ENCODE assay signal across 25 cellular contexts in genomic region chr5:88545348-88545747, GRCh38.
"Had no signal": no experiment of that assay in that cellular context is flagged by ENCODE, and none has a peak within 500 bp of the region (broad histone marks: within the 10 kb centered on the region; RNA-seq: fewer than 3 reads in every experiment).

No MANE protein-coding gene starts in this region.

- H3K4me1 Mint-ChIP-seq: naive B cell; natural killer cell; nephron progenitor cell; stimulated activated effector memory CD8-positive, alpha-beta T cell treated with anti-CD3 and anti-CD28 coated beads, Interleukin-12 subunit alpha, Interleukin-12 subunit beta, amount 100 ng/mL, for 72 hours had no signal

- H3K4me3 ChIP-seq: left ventricle myocardium inferior, lung, pancreas, prostate gland, spleen, suprapubic skin, thoracic aorta, tibial artery, upper lobe of right lung had no signal

- H3K27ac Mint-ChIP-seq: mesothelial cell of epicardium; naive B cell; natural killer cell; nephron progenitor cell; stimulated activated effector memory CD8-positive, alpha-beta T cell treated with anti-CD3 and anti-CD28 coated beads, Interleukin-12 subunit alpha, Interleukin-12 subunit beta, amount 100 ng/mL, for 72 hours; stimulated activated naive CD8-positive, alpha-beta T cell treated with anti-CD3 and anti-CD28 coated beads, Interleukin-15, Interleukin-2, amounts not matched to agents 100 ng/mL and 50 ng/mL, for 24 hours had no signal

- H3K36me3 ChIP-seq: left ventricle myocardium inferior, pancreas, prostate gland, spleen, suprapubic skin, thoracic aorta, tibial artery, upper lobe of right lung had no signal

- ATAC-seq: natural killer cell; pancreas; right cardiac atrium; sciatic nerve; stimulated activated effector memory CD8-positive, alpha-beta T cell treated with anti-CD3 and anti-CD28 coated beads, Interleukin-12 subunit alpha, Interleukin-12 subunit beta, amount 100 ng/mL, for 72 hours; upper lobe of right lung had no signal

- H3K27me3 ChIP-seq: spleen, suprapubic skin, tibial artery, upper lobe of right lung had no signal

- DNase-seq: islet precursor cell; left ventricle myocardium inferior; mesendoderm; naive B cell; natural killer cell; nephron progenitor cell; nucleus accumbens; pancreas; posterior cingulate gyrus; right cardiac atrium; small intestine; spleen; stimulated activated CD4-positive, alpha-beta T cell treated with anti-CD3 and anti-CD28 coated beads, Interleukin-4, amount 100 ng/mL, for 24 hours; stimulated activated naive CD4-positive, alpha-beta T cell; tibial artery; trophoblast cell; upper lobe of right lung had no signal

- H3K27ac ChIP-seq: left ventricle myocardium inferior, pancreas, prostate gland, spleen, suprapubic skin, thoracic aorta, tibial artery, upper lobe of right lung had no signal

- H3K27me3 Mint-ChIP-seq: naive B cell had no signal

- H3K4me3 Mint-ChIP-seq: mesothelial cell of epicardium; naive B cell; natural killer cell; nephron progenitor cell; stimulated activated effector memory CD8-positive, alpha-beta T cell treated with anti-CD3 and anti-CD28 coated beads, Interleukin-12 subunit alpha, Interleukin-12 subunit beta, amount 100 ng/mL, for 72 hours; stimulated activated naive CD8-positive, alpha-beta T cell treated with anti-CD3 and anti-CD28 coated beads, Interleukin-15, Interleukin-2, amounts not matched to agents 100 ng/mL and 50 ng/mL, for 24 hours had no signal

- H3K9me3 Mint-ChIP-seq: mesothelial cell of epicardium; naive B cell; natural killer cell; nephron progenitor cell; stimulated activated effector memory CD8-positive, alpha-beta T cell treated with anti-CD3 and anti-CD28 coated beads, Interleukin-12 subunit alpha, Interleukin-12 subunit beta, amount 100 ng/mL, for 72 hours; stimulated activated naive CD8-positive, alpha-beta T cell treated with anti-CD3 and anti-CD28 coated beads, Interleukin-15, Interleukin-2, amounts not matched to agents 100 ng/mL and 50 ng/mL, for 24 hours had no signal

- H3K36me3 Mint-ChIP-seq: mesothelial cell of epicardium; naive B cell; natural killer cell; stimulated activated effector memory CD8-positive, alpha-beta T cell treated with anti-CD3 and anti-CD28 coated beads, Interleukin-12 subunit alpha, Interleukin-12 subunit beta, amount 100 ng/mL, for 72 hours had no signal

- H3K9me3 ChIP-seq: left ventricle myocardium inferior, pancreas, prostate gland, spleen, suprapubic skin, thoracic aorta, tibial artery, upper lobe of right lung had no signal

- H3K4me1 ChIP-seq: left ventricle myocardium inferior, pancreas, prostate gland, spleen, suprapubic skin, tibial artery, upper lobe of right lung had no signal
